Comparison of ENCODE assay signal across 27 cellular contexts in genomic region chr14:92802678-92803077, GRCh38.
"Had no signal": no experiment of that assay in that cellular context is flagged by ENCODE, and none has a peak within 500 bp of the region (broad histone marks: within the 10 kb centered on the region; RNA-seq: fewer than 3 reads in every experiment).

No MANE protein-coding gene starts in this region.

- H3K27ac Mint-ChIP-seq: nephron; stimulated activated memory B cell treated with anti-CD40 and anti-IgM and Interleukin-4, amounts not matched to agents 10 μg/mL and 1 μg/mL and 100 μg/mL, for 72 hours; stimulated activated naive CD8-positive, alpha-beta T cell treated with anti-CD3 and anti-CD28 coated beads, Interleukin-15, amount 100 ng/mL, for 72 hours had no signal

- H3K27ac ChIP-seq: left lung, lower lobe of right lung, pancreas, prostate gland, sigmoid colon, spleen, transverse colon, upper lobe of right lung had no signal

- H3K9me3 ChIP-seq: left lung, lower lobe of right lung, pancreas, prostate gland, sigmoid colon, spleen, transverse colon, upper lobe of right lung had no signal

- H3K4me3 Mint-ChIP-seq: nephron; neural crest cell; stimulated activated memory B cell treated with anti-CD40 and anti-IgM and Interleukin-4, amounts not matched to agents 10 μg/mL and 1 μg/mL and 100 μg/mL, for 72 hours; stimulated activated naive CD8-positive, alpha-beta T cell treated with anti-CD3 and anti-CD28 coated beads, Interleukin-15, amount 100 ng/mL, for 72 hours had no signal

- H3K27me3 Mint-ChIP-seq: naive thymus-derived CD8-positive, alpha-beta T cell; stimulated activated memory B cell treated with anti-CD40 and anti-IgM and Interleukin-4, amounts not matched to agents 10 μg/mL and 1 μg/mL and 100 μg/mL, for 72 hours; stimulated activated naive CD8-positive, alpha-beta T cell treated with anti-CD3 and anti-CD28 coated beads, Interleukin-15, amount 100 ng/mL, for 72 hours had no signal

- H3K27me3 ChIP-seq: left lung, pancreas, sigmoid colon, spleen, transverse colon, upper lobe of right lung had no signal

- ATAC-seq: left colon; left lung; lower lobe of right lung; naive thymus-derived CD8-positive, alpha-beta T cell; pancreas; right cardiac atrium; stimulated activated memory B cell treated with anti-CD40 and anti-IgM and Interleukin-4, amounts not matched to agents 10 μg/mL and 1 μg/mL and 100 μg/mL, for 72 hours; stimulated activated naive CD8-positive, alpha-beta T cell treated with anti-CD3 and anti-CD28 coated beads, Interleukin-15, amount 100 ng/mL, for 72 hours; upper lobe of right lung had no signal

- DNase-seq: hypothalamus; immature natural killer cell; kidney; left colon; left lung; lower lobe of right lung; mammary epithelial cell; mesenchymal stem cell; naive thymus-derived CD8-positive, alpha-beta T cell; nucleus accumbens; pancreas; posterior cingulate gyrus; retina; right cardiac atrium; sigmoid colon; small intestine; spleen; stimulated activated CD4-positive, alpha-beta T cell treated with anti-CD3 and anti-CD28 coated beads, Interleukin-4, amount 100 ng/mL, for 24 hours; stimulated activated naive CD4-positive, alpha-beta T cell treated with Interleukin-2 at 50 U/mL for 16 hours; stimulated activated naive CD8-positive, alpha-beta T cell treated with anti-CD3 and anti-CD28 coated beads, Interleukin-15, amount 100 ng/mL, for 72 hours; substantia nigra; transverse colon; upper lobe of right lung had no signal

- H3K4me1 Mint-ChIP-seq: neural crest cell had no signal

- H3K9me3 Mint-ChIP-seq: naive thymus-derived CD8-positive, alpha-beta T cell; nephron; neural crest cell; stimulated activated naive CD8-positive, alpha-beta T cell treated with anti-CD3 and anti-CD28 coated beads, Interleukin-15, amount 100 ng/mL, for 72 hours had no signal
